In the genomic region with DNA sequence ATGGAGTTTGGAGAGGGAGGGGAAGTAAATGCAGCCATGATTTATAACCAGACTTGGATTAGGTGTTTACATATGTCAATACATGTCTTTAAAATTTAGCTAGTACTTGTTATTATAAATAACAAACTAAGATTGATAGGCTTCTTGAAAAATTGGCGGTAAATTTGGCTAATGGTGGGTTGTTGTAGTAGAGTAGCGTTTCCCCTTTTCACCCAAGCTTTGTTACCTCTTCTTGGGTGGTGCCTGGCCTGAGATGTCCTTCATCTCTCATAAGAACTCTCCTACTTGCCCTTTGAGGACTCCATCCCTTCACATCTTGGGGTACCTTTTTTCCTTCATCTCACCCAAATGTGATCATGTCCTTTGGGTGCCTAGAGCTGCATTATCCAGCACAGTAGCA, we compare ENCODE assay signal across 2 cellular contexts.
TF ChIP-seq lines count a peak whose summit lies in the region.

No MANE protein-coding gene starts in this region.

TF ChIP-seq in HEK293, 187 proteins besides CTCF, POLR2A, EP300 and RAD21:
- TF ChIP-seq OSR2 (tag by site-specific recombination; IDR thresholded peaks at IDR 0.05) = peak; percentile 14; the same call in 1 of the 2 replicates
- TF ChIP-seq ZNF426 (tag by site-specific recombination; IDR thresholded peaks at IDR 0.05) = no peak
- TF ChIP-seq SCRT2 (tag by site-specific recombination; IDR thresholded peaks at IDR 0.05) = no peak
TF ChIP-seq in HEK293: peak in this region for 1.

TF ChIP-seq in GM12878, 131 proteins besides CTCF, POLR2A, EP300 and RAD21:
- TF ChIP-seq YY1 (IDR thresholded peaks at IDR 0.05; ENCODE audit: low read depth, low read length) = no peak
- TF ChIP-seq, protein P1, sequence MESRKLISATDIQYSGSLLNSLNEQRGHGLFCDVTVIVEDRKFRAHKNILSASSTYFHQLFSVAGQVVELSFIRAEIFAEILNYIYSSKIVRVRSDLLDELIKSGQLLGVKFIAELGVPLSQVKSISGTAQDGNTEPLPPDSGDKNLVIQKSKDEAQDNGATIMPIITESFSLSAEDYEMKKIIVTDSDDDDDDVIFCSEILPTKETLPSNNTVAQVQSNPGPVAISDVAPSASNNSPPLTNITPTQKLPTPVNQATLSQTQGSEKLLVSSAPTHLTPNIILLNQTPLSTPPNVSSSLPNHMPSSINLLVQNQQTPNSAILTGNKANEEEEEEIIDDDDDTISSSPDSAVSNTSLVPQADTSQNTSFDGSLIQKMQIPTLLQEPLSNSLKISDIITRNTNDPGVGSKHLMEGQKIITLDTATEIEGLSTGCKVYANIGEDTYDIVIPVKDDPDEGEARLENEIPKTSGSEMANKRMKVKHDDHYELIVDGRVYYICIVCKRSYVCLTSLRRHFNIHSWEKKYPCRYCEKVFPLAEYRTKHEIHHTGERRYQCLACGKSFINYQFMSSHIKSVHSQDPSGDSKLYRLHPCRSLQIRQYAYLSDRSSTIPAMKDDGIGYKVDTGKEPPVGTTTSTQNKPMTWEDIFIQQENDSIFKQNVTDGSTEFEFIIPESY (IDR thresholded peaks at IDR 0.05) = peak; percentile 63; the same call in 1 of the 2 replicates
